28 cellular contexts compared by ENCODE assay signal in the genomic region with DNA sequence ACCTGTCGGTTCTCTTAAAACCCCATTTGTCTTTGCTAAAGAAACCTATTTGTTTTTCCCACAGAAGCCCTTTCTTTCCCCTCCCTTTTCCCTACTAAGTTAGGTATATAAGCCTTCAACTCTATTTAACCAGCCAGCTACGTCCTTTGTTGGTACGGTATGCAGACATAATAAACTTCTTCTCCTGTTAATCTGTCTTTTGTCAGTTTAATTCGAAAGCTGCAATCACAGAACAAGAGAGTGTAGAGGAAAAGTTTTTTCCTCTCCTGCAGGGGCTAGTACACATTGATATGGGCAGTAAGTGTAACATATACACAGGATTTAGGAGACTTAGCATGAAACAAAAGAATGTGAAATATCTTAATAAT. TPM values are rescaled to one million over a fixed set of nuclear protein-coding genes. Genes with fewer than 3 reads are reported as not detected.
DNase-seq lines count a peak whose midpoint lies in the region; ATAC-seq and TF ChIP-seq lines count a peak whose summit lies in the region.
"Had no signal": no experiment of that assay in that cellular context is flagged by ENCODE, and none has a peak within 500 bp of the region (broad histone marks: within the 10 kb centered on the region; RNA-seq: fewer than 3 reads in every experiment).

No MANE protein-coding gene starts in this region.

- peaks cover 75% of the 10 kb centered on the region for H3K4me1 ChIP-seq in Caco-2
- H3K4me1 ChIP-seq in subcutaneous abdominal adipose tissue (ENCODE audit: control insufficient read depth in 5 of 5, insufficient read depth in 5 of 5, low read length in 5 of 5): peaks cover 9 to 60% (median 44%) of the 10 kb centered on the region in 5 donors
- peaks cover 42% of the 10 kb centered on the region for H3K4me1 ChIP-seq in left ventricle myocardium inferior

- CTCF ChIA-PET in Caco-2 (lab: Charles Lee): interaction anchor here (1.4 to 2.0 kb wide), 2 partner anchors 136 to 150 kb away, joined by 4 to 7 read pairs; no protein-coding TSS in a partner anchor

- H3K4me1 Mint-ChIP-seq in Caco-2 (ENCODE audit: low read depth, unreplicated experiment): peaks cover 55% of the 10 kb centered on the region
- H3K4me1 Mint-ChIP-seq in T-helper 17 cell: peaks cover 3% of the 10 kb centered on the region
- H3K4me1 Mint-ChIP-seq in mesothelial cell of epicardium: peaks cover 65% of the 10 kb centered on the region
- H3K4me1 Mint-ChIP-seq in stimulated activated naive B cell treated with anti-CD40 and anti-IgM and Interleukin-4, amounts not matched to agents 10 μg/mL and 1 μg/mL and 100 μg/mL, for 72 hours: peaks cover 13 to 32% of the 10 kb centered on the region in 2 donors
- H3K4me1 Mint-ChIP-seq: central memory CD8-positive, alpha-beta T cell; stimulated activated effector memory CD8-positive, alpha-beta T cell treated with anti-CD3 and anti-CD28 coated beads, Interleukin-12 subunit alpha, Interleukin-12 subunit beta, amount 100 ng/mL, for 72 hours had no signal

- peak in 1 of 2 experiments; percentile 13 for DNase-seq in Caco-2
- DNase-seq in T-helper 17 cell: no peak
- no peak for DNase-seq in mesothelial cell of epicardium (ENCODE audit: low spot score in 2 of 2, unreplicated experiment in 2 of 2)
- DNase-seq in left ventricle myocardium inferior: no peak
- DNase-seq in stimulated activated naive B cell treated with anti-CD40 and anti-IgM and Interleukin-4, amounts not matched to agents 10 μg/mL and 1 μg/mL and 100 μg/mL, for 72 hours: no peak
- DNase-seq: activated CD4-positive, alpha-beta T cell treated with anti-CD3 and anti-CD28 coated beads for 1 hour; activated CD8-positive, alpha-beta T cell treated with anti-CD3 and anti-CD28 coated beads for 36 hours; activated effector memory CD4-positive, alpha-beta T cell treated with Interleukin-2 at 50 U/mL for 16 hours; activated naive CD8-positive, alpha-beta T cell treated with anti-CD3 and anti-CD28 coated beads for 36 hours; DMS53; H9; islet precursor cell; KBM-7; naive thymus-derived CD8-positive, alpha-beta T cell; NCI-H2081; RPMI8226; stimulated activated CD4-positive, alpha-beta T cell treated with anti-CD3 and anti-CD28 coated beads, Interleukin-12 subunit alpha, Interleukin-12 subunit beta, amount 100 ng/mL, for 4 hours; stimulated activated CD4-positive, alpha-beta T cell treated with anti-CD3 and anti-CD28 coated beads, Interleukin-4, amount 100 ng/mL, for 24 hours had no signal

- POLR2A ChIA-PET in Caco-2 (lab: Charles Lee): interaction anchor here (1.4 kb wide), 1 partner anchor 22 kb away, joined by 5 read pairs; a partner anchor contains a TSS

- H3K36me3 Mint-ChIP-seq in Caco-2 (ENCODE audit: insufficient read depth, unreplicated experiment) (peaks cover 6% of the 10 kb centered on the region), T-helper 17 cell (ENCODE audit: low read depth) (no peaks in the 10 kb centered on the region), mesothelial cell of epicardium (no peaks in the 10 kb centered on the region)
- no peaks in the 10 kb centered on the region for H3K36me3 Mint-ChIP-seq in stimulated activated naive B cell treated with anti-CD40 and anti-IgM and Interleukin-4, amounts not matched to agents 10 μg/mL and 1 μg/mL and 100 μg/mL, for 72 hours
- H3K36me3 Mint-ChIP-seq: activated naive CD8-positive, alpha-beta T cell treated with anti-CD3 and anti-CD28 coated beads for 36 hours; naive thymus-derived CD8-positive, alpha-beta T cell; stimulated activated effector memory CD8-positive, alpha-beta T cell treated with anti-CD3 and anti-CD28 coated beads, Interleukin-12 subunit alpha, Interleukin-12 subunit beta, amount 100 ng/mL, for 72 hours had no signal

- H3K36me3 ChIP-seq in Caco-2 (ENCODE audit: control insufficient read depth, insufficient read depth, low read length) (no peaks in the 10 kb centered on the region), subcutaneous abdominal adipose tissue (ENCODE audit: control insufficient read depth in 5 of 5, insufficient read depth in 5 of 5, low read length in 5 of 5) (no peaks in the 10 kb centered on the region), left ventricle myocardium inferior (no peaks in the 10 kb centered on the region)
- H3K36me3 ChIP-seq: BLaER1, gastroesophageal sphincter, ovary had no signal

- H3K9ac ChIP-seq in subcutaneous abdominal adipose tissue (ENCODE audit: low read length in 5 of 5): no peak overlapping the region
- H3K9ac ChIP-seq: BLaER1 had no signal

- TSS peak; percentile 48 for BruUV-seq in Caco-2 (replicated peaks; lab: Mats Ljungman, UMichigan)

- H3K27me3 ChIP-seq in Caco-2 (replicated peaks; ENCODE audit: control insufficient read depth, insufficient read depth, low read length) (no peaks in the 10 kb centered on the region), subcutaneous abdominal adipose tissue (ENCODE audit: control insufficient read depth in 5 of 5, insufficient read depth in 4 of 5, low read length in 5 of 5) (peaks cover 0 to 5% (median 0%) of the 10 kb centered on the region in 5 donors), left ventricle myocardium inferior (ENCODE audit: low read depth) (no peaks in the 10 kb centered on the region)
- H3K27me3 ChIP-seq: ovary, testis had no signal

- intact Hi-C loops in Caco-2 (cut with micrococcal nuclease; ENCODE audit: unreplicated experiment): loop anchor here (2.0 kb wide), 1 partner anchor 39 kb away; no protein-coding TSS in a partner anchor
- intact Hi-C loops in left ventricle myocardium inferior (cut with micrococcal nuclease): no loop called here

- no peak overlapping the region for H3K4me3 ChIP-seq in Caco-2 (ENCODE audit: low read depth, low read length)
- no peak overlapping the region for H3K4me3 ChIP-seq in subcutaneous abdominal adipose tissue (ENCODE audit: low read depth in 1 of 5, low read length in 5 of 5)
- no peak overlapping the region for H3K4me3 ChIP-seq in left ventricle myocardium inferior
- H3K4me3 ChIP-seq: BLaER1, gastroesophageal sphincter, ovary, SK-N-MC, testis had no signal

- H3K27me3 Mint-ChIP-seq in Caco-2 (ENCODE audit: insufficient read depth, unreplicated experiment) (no peaks in the 10 kb centered on the region), T-helper 17 cell (peaks cover 56% of the 10 kb centered on the region), mesothelial cell of epicardium (ENCODE audit: low read depth) (no peaks in the 10 kb centered on the region)
- peaks cover 54 to 64% of the 10 kb centered on the region in 2 donors for H3K27me3 Mint-ChIP-seq in stimulated activated naive B cell treated with anti-CD40 and anti-IgM and Interleukin-4, amounts not matched to agents 10 μg/mL and 1 μg/mL and 100 μg/mL, for 72 hours

- no peak for TF ChIP-seq CTCF in Caco-2 (IDR thresholded peaks at IDR 0.05; ENCODE audit: insufficient read depth in 1 of 2, low read depth in 1 of 2, low read length in 1 of 2, severe bottlenecking in 1 of 2, unreplicated experiment in 1 of 2)
- TF ChIP-seq CTCF in mesothelial cell of epicardium (IDR thresholded peaks at IDR 0.05; ENCODE audit: unreplicated experiment): no peak
- no peak for TF ChIP-seq CTCF in left ventricle myocardium inferior (IDR thresholded peaks at IDR 0.05; ENCODE audit: borderline replicate concordance)

- H3K27ac Mint-ChIP-seq in Caco-2 (ENCODE audit: unreplicated experiment) (peak overlapping the region; percentile 59), T-helper 17 cell (no peak overlapping the region), mesothelial cell of epicardium (peak overlapping the region; percentile 90)
- H3K27ac Mint-ChIP-seq in stimulated activated naive B cell treated with anti-CD40 and anti-IgM and Interleukin-4, amounts not matched to agents 10 μg/mL and 1 μg/mL and 100 μg/mL, for 72 hours: no peak overlapping the region
- H3K27ac Mint-ChIP-seq: activated CD8-positive, alpha-beta T cell treated with anti-CD3 and anti-CD28 coated beads for 36 hours; activated naive CD8-positive, alpha-beta T cell treated with anti-CD3 and anti-CD28 coated beads for 36 hours; stimulated activated effector memory CD8-positive, alpha-beta T cell treated with anti-CD3 and anti-CD28 coated beads, Interleukin-12 subunit alpha, Interleukin-12 subunit beta, amount 100 ng/mL, for 72 hours had no signal

- H3K27ac ChIP-seq in subcutaneous abdominal adipose tissue (ENCODE audit: low read depth, low read length): peak overlapping the region; percentile 54
- H3K27ac ChIP-seq in left ventricle myocardium inferior (replicated peaks): no peak overlapping the region
- H3K27ac ChIP-seq: BLaER1, SK-N-MC had no signal

- H3K9me3 ChIP-seq in Caco-2: 0 out of 2 replicates have a peak, but pooled peaks cover 5% of the 10 kb centered on the region
- no peaks in the 10 kb centered on the region for H3K9me3 ChIP-seq in T-helper 17 cell (ENCODE audit: control insufficient read depth, low read length, poor library complexity, severe bottlenecking)
- no peaks in the 10 kb centered on the region for H3K9me3 ChIP-seq in subcutaneous abdominal adipose tissue (ENCODE audit: control insufficient read depth in 5 of 5, low read length in 5 of 5)
- H3K9me3 ChIP-seq in left ventricle myocardium inferior (replicated peaks): no peaks in the 10 kb centered on the region
- H3K9me3 ChIP-seq: BLaER1, gastroesophageal sphincter, ovary, testis had no signal

- no peaks in the 10 kb centered on the region for H3K9me3 Mint-ChIP-seq in Caco-2 (ENCODE audit: unreplicated experiment)
- H3K9me3 Mint-ChIP-seq in mesothelial cell of epicardium: no peaks in the 10 kb centered on the region
- no peaks in the 10 kb centered on the region for H3K9me3 Mint-ChIP-seq in stimulated activated naive B cell treated with anti-CD40 and anti-IgM and Interleukin-4, amounts not matched to agents 10 μg/mL and 1 μg/mL and 100 μg/mL, for 72 hours
- H3K9me3 Mint-ChIP-seq: activated CD8-positive, alpha-beta T cell treated with anti-CD3 and anti-CD28 coated beads for 36 hours; activated naive CD8-positive, alpha-beta T cell treated with anti-CD3 and anti-CD28 coated beads for 36 hours; central memory CD8-positive, alpha-beta T cell; H9; naive thymus-derived CD8-positive, alpha-beta T cell; stimulated activated effector memory CD8-positive, alpha-beta T cell treated with anti-CD3 and anti-CD28 coated beads, Interleukin-12 subunit alpha, Interleukin-12 subunit beta, amount 100 ng/mL, for 72 hours had no signal

- H3K4me3 Mint-ChIP-seq in Caco-2 (ENCODE audit: unreplicated experiment) (no peak overlapping the region), T-helper 17 cell (peak overlapping the region; percentile 39), mesothelial cell of epicardium (no peak overlapping the region)
- H3K4me3 Mint-ChIP-seq in stimulated activated naive B cell treated with anti-CD40 and anti-IgM and Interleukin-4, amounts not matched to agents 10 μg/mL and 1 μg/mL and 100 μg/mL, for 72 hours: no peak overlapping the region
- H3K4me3 Mint-ChIP-seq: activated CD8-positive, alpha-beta T cell treated with anti-CD3 and anti-CD28 coated beads for 36 hours; activated naive CD8-positive, alpha-beta T cell treated with anti-CD3 and anti-CD28 coated beads for 36 hours; central memory CD8-positive, alpha-beta T cell; stimulated activated effector memory CD8-positive, alpha-beta T cell treated with anti-CD3 and anti-CD28 coated beads, Interleukin-12 subunit alpha, Interleukin-12 subunit beta, amount 100 ng/mL, for 72 hours had no signal

- ATAC-seq in T-helper 17 cell (no peak), GM21423 (IDR thresholded peaks at IDR 0.05; ENCODE audit: unreplicated experiment) (no peak), GM18519 (IDR thresholded peaks at IDR 0.05; ENCODE audit: low FRiP score, unreplicated experiment) (no peak)
- ATAC-seq in stimulated activated naive B cell treated with anti-CD40 and anti-IgM and Interleukin-4, amounts not matched to agents 10 μg/mL and 1 μg/mL and 100 μg/mL, for 72 hours (replicated peaks): no peak
- ATAC-seq: activated CD8-positive, alpha-beta T cell treated with anti-CD3 and anti-CD28 coated beads for 36 hours; gastroesophageal sphincter; naive thymus-derived CD8-positive, alpha-beta T cell; stimulated activated effector memory CD8-positive, alpha-beta T cell treated with anti-CD3 and anti-CD28 coated beads, Interleukin-12 subunit alpha, Interleukin-12 subunit beta, amount 100 ng/mL, for 72 hours had no signal

RNA-seq across cellular contexts. Expression of a gene that starts 21.9 kb away (rescaled TPM):
- total RNA-seq in Caco-2 (2022) (48.2 and 56.8 TPM in 2 replicates), T-helper 17 cell (10 to 100 TPM; 30.7 to 45.6 TPM), mesothelial cell of epicardium (62.0 to 66.6 TPM (median 62.2 TPM) in 3 replicates), left ventricle myocardium inferior (15.0 TPM)

Comparison
In these comparisons a context has a peak if more than half of its experiments do, and no peak if none do; other contexts are left out.
1. H3K27ac Mint-ChIP-seq: peak in Caco-2 (single experiment) and mesothelial cell of epicardium (single experiment); none in T-helper 17 cell (single experiment) and stimulated activated naive B cell treated with anti-CD40 and anti-IgM and Interleukin-4, amounts not matched to agents 10 μg/mL and 1 μg/mL and 100 μg/mL, for 72 hours (single experiment).